ENCODE assay signal across 8 cellular contexts in genomic region chr17:7615265-7615747, GRCh38. TPM values are rescaled to one million over a fixed set of nuclear protein-coding genes. Genes with fewer than 3 reads are reported as not detected.
DNase-seq lines count a peak whose midpoint lies in the region; ATAC-seq and TF ChIP-seq lines count a peak whose summit lies in the region.

No MANE protein-coding gene starts in this region.

- no peaks in the 10 kb centered on the region for H3K9me3 Mint-ChIP-seq in CD4-positive, CD25-positive, alpha-beta regulatory T cell
- H3K9me3 Mint-ChIP-seq in neural progenitor cell, result no peaks in the 10 kb centered on the region

- peak overlapping the region; percentile 79 for H3K4me3 ChIP-seq in CD4-positive, CD25-positive, alpha-beta regulatory T cell (ENCODE audit: low read depth, low read length)
- H3K4me3 ChIP-seq in NB4 (ENCODE audit: low read depth, low read length) (peak overlapping the region; percentile 42), ectodermal cell (ENCODE audit: insufficient read depth, low read depth, low read length) (peak overlapping the region; percentile 27), neural progenitor cell (peak overlapping the region; percentile 51)

- H3K27me3 Mint-ChIP-seq in CD4-positive, CD25-positive, alpha-beta regulatory T cell, result no peaks in the 10 kb centered on the region
- H3K27me3 Mint-ChIP-seq in neural progenitor cell (ENCODE audit: insufficient read depth, low read depth), result peaks cover 8% of the 10 kb centered on the region

- H3K9me3 ChIP-seq in CD4-positive, CD25-positive, alpha-beta regulatory T cell (ENCODE audit: control insufficient read depth in 2 of 2, low read length in 2 of 2), result no peaks in the 10 kb centered on the region
- H3K9me3 ChIP-seq in ectodermal cell (ENCODE audit: control insufficient read depth, low read length) (no peaks in the 10 kb centered on the region), neural progenitor cell (ENCODE audit: low read depth) (no peaks in the 10 kb centered on the region)

- TF ChIP-seq CTCF in NB4 (IDR thresholded peaks at IDR 0.05; ENCODE audit: low read depth, low read length) (no peak), neural progenitor cell (IDR thresholded peaks at IDR 0.05) (no peak)

- TF ChIP-seq POLR2A in NB4 (IDR thresholded peaks at IDR 0.05; ENCODE audit: extremely low read depth, insufficient read length), result peak; percentile 21
- no peak for TF ChIP-seq POLR2A in erythroblast (IDR thresholded peaks at IDR 0.05; ENCODE audit: low read length)

- H3K79me2 ChIP-seq in neural progenitor cell (ENCODE audit: low read depth), result peaks cover 41% of the 10 kb centered on the region

- H3K27me3 ChIP-seq in CD4-positive, CD25-positive, alpha-beta regulatory T cell (ENCODE audit: control insufficient read depth, insufficient read depth, low read length), result no peaks in the 10 kb centered on the region
- H3K27me3 ChIP-seq in ectodermal cell (ENCODE audit: control insufficient read depth, insufficient read depth, low read length, poor library complexity, severe bottlenecking), result no peaks in the 10 kb centered on the region
- no peaks in the 10 kb centered on the region for H3K27me3 ChIP-seq in neural progenitor cell

- H3K4me1 Mint-ChIP-seq in CD4-positive, CD25-positive, alpha-beta regulatory T cell, result peaks cover 14 to 43% (median 34%) of the 10 kb centered on the region in 4 donors
- peaks cover 28% of the 10 kb centered on the region for H3K4me1 Mint-ChIP-seq in neural progenitor cell

- peak overlapping the region; percentile 68 for H3K4me2 ChIP-seq in neural progenitor cell

- peaks cover 29% of the 10 kb centered on the region for H3K4me1 ChIP-seq in CD4-positive, CD25-positive, alpha-beta regulatory T cell (ENCODE audit: control insufficient read depth, insufficient read depth, low read length, poor library complexity, severe bottlenecking)
- H3K4me1 ChIP-seq in ectodermal cell (ENCODE audit: control insufficient read depth, insufficient read depth, low read length) (peaks cover 6% of the 10 kb centered on the region), neural progenitor cell (peaks cover 16% of the 10 kb centered on the region)

- DNase-seq in CD4-positive, CD25-positive, alpha-beta regulatory T cell, result no peak
- DNase-seq in NB4 (ENCODE audit: low read depth), result no peak
- no peak for DNase-seq in neural progenitor cell (ENCODE audit: low spot score)
- no peak for DNase-seq in erythroblast (lab: John Stamatoyannopoulos, UW)
- DNase-seq in iPS-NIHi7 (ENCODE audit: extremely low spot score), result no peak

- H3F3A ChIP-seq in neural progenitor cell (ENCODE audit: low read depth), result peaks cover 17% of the 10 kb centered on the region

- no peak overlapping the region for H3K9ac ChIP-seq in neural progenitor cell

- peaks cover 4% of the 10 kb centered on the region for H3K36me3 Mint-ChIP-seq in CD4-positive, CD25-positive, alpha-beta regulatory T cell
- peaks cover 15% of the 10 kb centered on the region for H3K36me3 Mint-ChIP-seq in neural progenitor cell

- H3K4me3 Mint-ChIP-seq in CD4-positive, CD25-positive, alpha-beta regulatory T cell, result peak overlapping the region; percentile 91 to 97 (median 92)
- peak overlapping the region; percentile 94 for H3K4me3 Mint-ChIP-seq in neural progenitor cell

- ATAC-seq in CD4-positive, CD25-positive, alpha-beta regulatory T cell (ENCODE audit: low read depth in 2 of 2), result peak; percentile 25 to 27
- ATAC-seq in HG03159 (IDR thresholded peaks at IDR 0.05; ENCODE audit: unreplicated experiment), result no peak
- no peak for ATAC-seq in GM19395 (IDR thresholded peaks at IDR 0.05; ENCODE audit: unreplicated experiment)

- 19 to 21% methylated on average over 27 of the region's 28 CpGs for WGBS in ectodermal cell, 2 experiments

- H3K36me3 ChIP-seq in CD4-positive, CD25-positive, alpha-beta regulatory T cell (ENCODE audit: control insufficient read depth, insufficient read depth, low read length), result no peaks in the 10 kb centered on the region
- H3K36me3 ChIP-seq in ectodermal cell (ENCODE audit: control insufficient read depth, insufficient read depth, low read length) (no peaks in the 10 kb centered on the region), neural progenitor cell (no peaks in the 10 kb centered on the region)

- H2AFZ ChIP-seq in neural progenitor cell (replicated peaks), result peak overlapping the region; percentile 38

- peak overlapping the region; percentile 96 to 98 (median 97) for H3K27ac Mint-ChIP-seq in CD4-positive, CD25-positive, alpha-beta regulatory T cell
- H3K27ac Mint-ChIP-seq in neural progenitor cell, result peak overlapping the region; percentile 79

- peaks cover 38% of the 10 kb centered on the region for H4K20me1 ChIP-seq in neural progenitor cell (ENCODE audit: low read depth)

- H3K27ac ChIP-seq in CD4-positive, CD25-positive, alpha-beta regulatory T cell (ENCODE audit: insufficient read depth, low read length, poor library complexity, severe bottlenecking), result peak overlapping the region; percentile 83
- H3K27ac ChIP-seq in ectodermal cell (ENCODE audit: insufficient read depth, low read depth, low read length, poor library complexity, severe bottlenecking), result peak overlapping the region; percentile 58
- peak overlapping the region; percentile 48 for H3K27ac ChIP-seq in neural progenitor cell

RNA-seq across cellular contexts. Expression of gene FXR2, which starts 0.6 kb away (rescaled TPM):
- 28.7 TPM for total RNA-seq in CD4-positive, CD25-positive, alpha-beta regulatory T cell
- polyA plus RNA-seq in CD4-positive, CD25-positive, alpha-beta regulatory T cell, result 10 to 100 TPM in 2 of 4 donors, 1 to 10 TPM in 2; 9.7 to 13.9 (median 10.4) TPM
- 50.0 TPM for polyA plus RNA-seq in ectodermal cell (2013, experiment 1 of 4)
- 52.5 TPM for polyA plus RNA-seq in ectodermal cell (2013, experiment 2 of 4)
- 32.9 TPM for polyA plus RNA-seq in ectodermal cell (2013, experiment 3 of 4)
- 41.1 TPM for polyA plus RNA-seq in ectodermal cell (2013, experiment 4 of 4)
- total RNA-seq in neural progenitor cell (ENCODE audit: low replicate concordance), result 42.7 and 65.5 TPM in 2 replicates

RNA-seq across cellular contexts. Expression of gene SAT2, which starts 12.3 kb away (rescaled TPM):
- total RNA-seq in CD4-positive, CD25-positive, alpha-beta regulatory T cell, result 36.9 TPM
- polyA plus RNA-seq in CD4-positive, CD25-positive, alpha-beta regulatory T cell, result 10 to 100 TPM; 26.7 to 36.5 (median 30.3) TPM
- 55.5 TPM for polyA plus RNA-seq in ectodermal cell (2013, experiment 1 of 4)
- 53.8 TPM for polyA plus RNA-seq in ectodermal cell (2013, experiment 2 of 4)
- 52.0 TPM for polyA plus RNA-seq in ectodermal cell (2013, experiment 3 of 4)
- 65.9 TPM for polyA plus RNA-seq in ectodermal cell (2013, experiment 4 of 4)
- 34.6 and 56.6 TPM in 2 replicates for total RNA-seq in neural progenitor cell (ENCODE audit: low replicate concordance)

RNA-seq across cellular contexts. Expression of gene SHBG, which starts 14.6 kb away (rescaled TPM):
- not detected for total RNA-seq in CD4-positive, CD25-positive, alpha-beta regulatory T cell
- polyA plus RNA-seq in CD4-positive, CD25-positive, alpha-beta regulatory T cell, result not detected
- polyA plus RNA-seq in ectodermal cell (2013, experiment 1 of 4), result 0.93 TPM
- 1.3 TPM for polyA plus RNA-seq in ectodermal cell (2013, experiment 2 of 4)
- polyA plus RNA-seq in ectodermal cell (2013, experiment 3 of 4), result 1.4 TPM
- polyA plus RNA-seq in ectodermal cell (2013, experiment 4 of 4), result 1.0 TPM
- 0.46 TPM in 1 of 2 replicates, not detected in the other for total RNA-seq in neural progenitor cell (ENCODE audit: low replicate concordance)

RNA-seq across cellular contexts. Expression of gene SOX15, which starts 25.4 kb away (rescaled TPM):
- total RNA-seq in CD4-positive, CD25-positive, alpha-beta regulatory T cell, result not detected
- polyA plus RNA-seq in CD4-positive, CD25-positive, alpha-beta regulatory T cell, result not detected
- polyA plus RNA-seq in ectodermal cell (2013, experiment 1 of 4), result 9.3 TPM
- 16.2 TPM for polyA plus RNA-seq in ectodermal cell (2013, experiment 2 of 4)
- 6.7 TPM for polyA plus RNA-seq in ectodermal cell (2013, experiment 3 of 4)
- polyA plus RNA-seq in ectodermal cell (2013, experiment 4 of 4), result 9.2 TPM
- total RNA-seq in neural progenitor cell (ENCODE audit: low replicate concordance), result 0.51 and 7.6 TPM in 2 replicates

RNA-seq across cellular contexts. Expression of gene MPDU1, which starts 31.7 kb away (rescaled TPM):
- total RNA-seq in CD4-positive, CD25-positive, alpha-beta regulatory T cell, result 40.0 TPM
- polyA plus RNA-seq in CD4-positive, CD25-positive, alpha-beta regulatory T cell, result 10 to 100 TPM; 41.0 to 63.7 (median 48.4) TPM
- 78.2 TPM for polyA plus RNA-seq in ectodermal cell (2013, experiment 1 of 4)
- 86.0 TPM for polyA plus RNA-seq in ectodermal cell (2013, experiment 2 of 4)
- polyA plus RNA-seq in ectodermal cell (2013, experiment 3 of 4), result 49.9 TPM
- polyA plus RNA-seq in ectodermal cell (2013, experiment 4 of 4), result 64.9 TPM
- total RNA-seq in neural progenitor cell (ENCODE audit: low replicate concordance), result 167 and 177 TPM in 2 replicates

Comparison
In these comparisons a context has a peak if more than half of its experiments do, and no peak if none do; other contexts are left out.
1. ATAC-seq: peak in CD4-positive, CD25-positive, alpha-beta regulatory T cell (2 of 2); none in HG03159 (single experiment) and GM19395 (single experiment).
2. H3K4me3 ChIP-seq: peak in every context shown above with its lines; median percentile 79 in CD4-positive, CD25-positive, alpha-beta regulatory T cell; 51 in neural progenitor cell; 42 in NB4; 27 in ectodermal cell.
3. Peak in every context shown above with its lines, with median percentiles within 50 percentile points of each other: H3K27ac ChIP-seq.